Comparison of ENCODE assay signal across 1 cellular context in the genomic region with DNA sequence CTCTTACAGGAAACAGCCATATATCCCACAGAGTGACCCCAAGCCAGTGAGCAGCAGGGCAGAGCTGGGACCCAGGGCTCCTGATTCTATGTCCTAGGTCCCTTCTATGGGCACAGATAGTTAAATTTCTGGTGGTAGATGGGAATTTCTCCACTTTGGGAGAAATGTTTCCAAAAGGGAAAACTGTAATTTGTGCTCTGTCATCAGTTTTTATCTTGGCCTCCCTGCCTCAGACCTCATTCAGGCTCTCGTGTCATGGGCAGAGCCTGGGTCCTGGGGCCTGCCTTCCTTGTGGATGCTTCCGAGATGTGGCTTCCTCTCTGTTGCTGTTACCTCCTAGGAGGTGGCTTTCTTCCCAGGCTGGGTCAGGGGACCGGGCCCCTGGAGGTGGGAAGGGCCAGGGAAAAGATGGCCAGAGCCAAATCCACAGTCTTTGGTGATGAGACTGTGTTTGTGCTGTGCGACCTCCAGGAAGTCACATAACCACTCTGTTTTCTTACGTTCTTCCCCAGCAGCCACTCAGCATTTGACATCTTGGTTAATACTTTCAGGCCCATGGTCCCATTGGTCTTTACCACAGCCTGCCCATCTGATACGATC.
A peak's percentile ranks its signal among the peaks of the same experiment; 100 is the strongest.
TF ChIP-seq lines count a peak whose summit lies in the region.

No MANE protein-coding gene starts in this region.

TF ChIP-seq in HepG2, 621 proteins besides CTCF, POLR2A, EP300 and RAD21:
- TF ChIP-seq ZMYM3 (CRISPR knock-in tag; IDR thresholded peaks at IDR 0.05): no peak
- TF ChIP-seq SALL2 (CRISPR knock-in tag; IDR thresholded peaks at IDR 0.05): no peak
- TF ChIP-seq ZNF674 (CRISPR knock-in tag; IDR thresholded peaks at IDR 0.05; ENCODE audit: low read depth): no peak
- TF ChIP-seq MAFF (IDR thresholded peaks at IDR 0.05; ENCODE audit: low read depth, low read length): peak; percentile 84
- no peak for TF ChIP-seq MTA3 (CRISPR knock-in tag; IDR thresholded peaks at IDR 0.05)
- TF ChIP-seq ZNF382 (CRISPR knock-in tag; IDR thresholded peaks at IDR 0.05; ENCODE audit: borderline replicate concordance): no peak
- no peak for TF ChIP-seq ZNF326 (CRISPR knock-in tag; IDR thresholded peaks at IDR 0.05; ENCODE audit: borderline replicate concordance)
- TF ChIP-seq ZBTB8A (CRISPR knock-in tag; IDR thresholded peaks at IDR 0.05; ENCODE audit: borderline replicate concordance, low read depth): no peak
- no peak for TF ChIP-seq TOPORS (CRISPR knock-in tag; IDR thresholded peaks at IDR 0.05)
- no peak for TF ChIP-seq PTBP1 (IDR thresholded peaks at IDR 0.05; ENCODE audit: low read depth, low read length, poor library complexity, severe bottlenecking)
- no peak for TF ChIP-seq PHF8 (CRISPR knock-in tag; IDR thresholded peaks at IDR 0.05)
- peak; percentile 84 for TF ChIP-seq ZNF768 (CRISPR knock-in tag; IDR thresholded peaks at IDR 0.05)
- TF ChIP-seq MAFK (conservative IDR thresholded peaks at IDR 0.05 in 1 of 2, IDR thresholded peaks at IDR 0.05 in 1 of 2; ENCODE audit: low read length in 2 of 2): peak; percentile 69 to 86
- TF ChIP-seq TP53 (CRISPR knock-in tag; conservative IDR thresholded peaks at IDR 0.05): no peak
- no peak for TF ChIP-seq TOE1 (CRISPR knock-in tag; IDR thresholded peaks at IDR 0.05)
- TF ChIP-seq RCOR2 (CRISPR knock-in tag; IDR thresholded peaks at IDR 0.05): no peak
- TF ChIP-seq ZNF317 (CRISPR knock-in tag; IDR thresholded peaks at IDR 0.05): no peak
- TF ChIP-seq, protein P1, sequence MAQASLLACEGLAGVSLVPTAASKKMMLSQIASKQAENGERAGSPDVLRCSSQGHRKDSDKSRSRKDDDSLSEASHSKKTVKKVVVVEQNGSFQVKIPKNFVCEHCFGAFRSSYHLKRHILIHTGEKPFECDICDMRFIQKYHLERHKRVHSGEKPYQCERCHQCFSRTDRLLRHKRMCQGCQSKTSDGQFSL (CRISPR knock-in tag; IDR thresholded peaks at IDR 0.05): no peak
- TF ChIP-seq, protein P2, sequence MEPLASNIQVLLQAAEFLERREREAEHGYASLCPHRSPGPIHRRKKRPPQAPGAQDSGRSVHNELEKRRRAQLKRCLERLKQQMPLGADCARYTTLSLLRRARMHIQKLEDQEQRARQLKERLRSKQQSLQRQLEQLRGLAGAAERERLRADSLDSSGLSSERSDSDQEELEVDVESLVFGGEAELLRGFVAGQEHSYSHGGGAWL (CRISPR knock-in tag; IDR thresholded peaks at IDR 0.05): no peak
- no peak for TF ChIP-seq SRSF9 (IDR thresholded peaks at IDR 0.05; ENCODE audit: borderline replicate concordance, insufficient read depth, low read depth, low read length, poor library complexity, severe bottlenecking)
- no peak for TF ChIP-seq ZNF260 (CRISPR knock-in tag; IDR thresholded peaks at IDR 0.05; ENCODE audit: borderline replicate concordance, low read depth)
- no peak for TF ChIP-seq ZNF75D (CRISPR knock-in tag; IDR thresholded peaks at IDR 0.05; ENCODE audit: borderline replicate concordance)
- no peak for TF ChIP-seq JUND (CRISPR knock-in tag; IDR thresholded peaks at IDR 0.05)
